In the genomic region with DNA sequence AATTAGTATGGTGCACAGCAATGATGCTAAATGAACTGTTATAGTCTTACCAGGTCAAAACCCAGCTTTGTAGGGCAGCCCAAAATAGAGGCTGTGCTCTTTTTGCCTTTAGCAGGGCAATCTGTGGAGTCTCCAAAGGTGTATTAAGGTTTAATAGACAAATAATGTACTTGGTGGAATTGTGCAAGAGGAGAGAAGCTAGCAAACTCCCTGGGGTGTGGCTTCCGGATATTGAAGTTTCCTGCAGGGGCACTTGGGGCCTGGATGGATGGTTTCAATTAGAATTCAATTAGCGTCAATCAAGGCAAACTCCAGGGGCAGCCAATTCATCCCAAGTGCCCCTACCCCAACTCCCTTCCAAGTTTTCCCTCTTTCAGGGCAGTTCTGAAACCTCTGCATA, we compare ENCODE assay signal across 2 cellular contexts.
"Had no signal": no experiment of that assay in that cellular context is flagged by ENCODE, and none has a peak within 500 bp of the region (broad histone marks: within the 10 kb centered on the region; RNA-seq: fewer than 3 reads in every experiment).

No MANE protein-coding gene starts in this region.

- ATAC-seq: GM12878 had no signal

- DNase-seq: GF-D8 had no signal

- H3K4me3 ChIP-seq: GM12878 had no signal
